In genomic region chr6:2110504-2110903, GRCh38 we compare ENCODE assay signal across 11 cellular contexts.
DNase-seq lines count a peak whose midpoint lies in the region; ATAC-seq, FAIRE-seq and TF ChIP-seq lines count a peak whose summit lies in the region.
"Had no signal": no experiment of that assay in that cellular context is flagged by ENCODE, and none has a peak within 500 bp of the region (broad histone marks: within the 10 kb centered on the region; RNA-seq: fewer than 3 reads in every experiment).

No MANE protein-coding gene starts in this region.

- H3K4me3 ChIP-seq in heart right ventricle (peak overlapping the region in 3 of 10 donors; percentile 10 to 18 (median 13)), brain microvascular endothelial cell (ENCODE audit: low read depth, low read length) (peak overlapping the region; percentile 33)
- H3K4me3 ChIP-seq: suprapubic skin had no signal

- peak overlapping the region in 6 of 10 donors; percentile 5 to 79 (median 46) for H3K27ac ChIP-seq in heart right ventricle
- peak overlapping the region; percentile 77 for H3K27ac ChIP-seq in brain microvascular endothelial cell
- H3K27ac ChIP-seq: neutrophil, suprapubic skin had no signal

- WGBS in heart right ventricle, 2 donors, result 70 to 76% methylated on average over 4 of the region's 4 CpGs

- ATAC-seq in heart right ventricle (peak in 1 of 8 donors; percentile 19), Right ventricle myocardium superior (ENCODE audit: poor library complexity) (no peak), HG03135 (IDR thresholded peaks at IDR 0.05; ENCODE audit: unreplicated experiment) (peak; percentile 59)

- FAIRE-seq in urothelium cell line (lab: Jason Lieb, UNC), result no peak

- H3K36me3 ChIP-seq in heart right ventricle (no peaks in the 10 kb centered on the region), brain microvascular endothelial cell (replicated peaks) (no peaks in the 10 kb centered on the region)
- H3K36me3 ChIP-seq: neutrophil, suprapubic skin had no signal

- in situ Hi-C loops in brain microvascular endothelial cell (cut with HindIII; ENCODE audit: low pct_ligation_motif_present, low sequenced_read_pairs), result loop anchor here (25.0 kb wide), 1 partner anchor 498 kb away; the partner anchor contains the start of gene FOXC1

- TF ChIP-seq CTCF in heart right ventricle (IDR thresholded peaks at IDR 0.05), result no peak
- no peak for TF ChIP-seq CTCF in brain microvascular endothelial cell (IDR thresholded peaks at IDR 0.05; ENCODE audit: low read depth, low read length, missing control alignments)

- H3K27me3 ChIP-seq in heart right ventricle (no peaks in the 10 kb centered on the region), brain microvascular endothelial cell (replicated peaks) (no peaks in the 10 kb centered on the region)
- H3K27me3 ChIP-seq: neutrophil, suprapubic skin had no signal

- peaks cover 0 to 20% (median 8%) of the 10 kb centered on the region in 9 donors for H3K4me1 ChIP-seq in heart right ventricle

- intact Hi-C loops in heart right ventricle (cut with DNase I) (loop anchor here in 2 of 10 donors (5.0 to 10.0 kb wide), 3 partner anchors 84 to 244 kb away; no protein-coding TSS in a partner anchor), Right ventricle myocardium superior (cut with DNase I) (no loop called here)

- no peaks in the 10 kb centered on the region for H3K9me3 ChIP-seq in heart right ventricle
- H3K9me3 ChIP-seq: neutrophil, suprapubic skin had no signal

- DNase-seq in heart right ventricle, result no peak
- DNase-seq in Right ventricle myocardium superior, result no peak
- peak; percentile 56 for DNase-seq in brain microvascular endothelial cell
- DNase-seq in stromal cell of bone marrow (ENCODE audit: low read depth), result peak; percentile 51
- DNase-seq in AML-193 (lab: John Stamatoyannopoulos, UW), result no peak
- no peak for DNase-seq in DMS79 (lab: John Stamatoyannopoulos, UW)
- DNase-seq in urothelium cell line (ENCODE audit: low spot score), result no peak
- DNase-seq: GOT3 had no signal

Comparison
In these comparisons a context has a peak if more than half of its experiments do, and no peak if none do; other contexts are left out.
1. DNase-seq: peak in brain microvascular endothelial cell (single experiment) and stromal cell of bone marrow (single experiment); none in heart right ventricle (0 of 2), Right ventricle myocardium superior (single experiment), AML-193 (0 of 2), DMS79 (single experiment) and urothelium cell line (single experiment).